9 cellular contexts compared by ENCODE assay signal in the genomic region with DNA sequence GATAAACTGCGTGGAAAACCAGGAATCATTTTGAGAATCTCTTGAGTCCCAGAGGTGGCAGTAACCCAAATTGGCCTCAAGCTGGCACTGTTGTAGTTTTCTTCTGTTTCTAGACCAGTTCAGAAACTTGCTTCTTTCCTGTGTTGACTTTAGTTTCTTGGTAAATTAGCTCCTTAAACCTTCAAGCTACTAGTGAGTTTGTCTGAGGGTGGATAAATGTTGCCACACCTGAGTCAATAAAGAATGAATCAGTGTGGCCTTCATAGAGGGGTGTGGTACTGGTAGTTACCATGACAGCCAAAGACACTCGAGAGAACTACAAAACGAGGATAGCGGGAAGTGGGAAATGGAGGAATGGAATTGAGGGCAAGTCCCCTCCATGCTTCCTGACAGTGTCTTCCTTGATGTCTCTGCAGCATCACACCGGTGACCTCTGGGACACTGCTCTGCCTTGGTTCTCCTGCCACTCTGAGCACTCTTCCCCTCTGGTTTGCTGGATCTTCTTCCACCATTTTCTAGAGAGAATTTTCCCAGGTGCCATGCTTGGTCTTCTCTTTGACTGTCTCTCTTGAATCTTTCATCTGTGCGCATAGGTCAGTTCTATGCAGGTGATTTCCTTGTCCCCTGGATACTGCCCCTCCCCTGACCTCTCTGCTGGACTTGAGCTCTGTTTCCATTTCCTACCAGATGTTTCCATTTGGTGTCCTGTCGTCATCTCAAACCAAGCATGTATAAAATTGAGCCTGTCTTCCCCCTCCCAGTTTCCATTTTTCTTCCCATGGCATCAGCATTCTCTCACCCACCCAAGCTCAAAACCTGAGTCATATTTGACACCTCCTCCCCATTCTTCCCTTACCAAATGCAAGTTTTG. TPM values are rescaled to one million over a fixed set of nuclear protein-coding genes. Genes with fewer than 3 reads are reported as not detected.
DNase-seq lines count a peak whose midpoint lies in the region; ATAC-seq, FAIRE-seq and TF ChIP-seq lines count a peak whose summit lies in the region.
"Had no signal": no experiment of that assay in that cellular context is flagged by ENCODE, and none has a peak within 500 bp of the region (broad histone marks: within the 10 kb centered on the region; RNA-seq: fewer than 3 reads in every experiment).

No MANE protein-coding gene starts in this region.

- H3K36me3 ChIP-seq in OCI-LY3 (replicated peaks; ENCODE audit: low read depth, low read length) = peaks cover 2% of the 10 kb centered on the region
- no peaks in the 10 kb centered on the region for H3K36me3 ChIP-seq in neural progenitor cell

- H3K4me2 ChIP-seq in OCI-LY3 (ENCODE audit: low read length) (peak overlapping the region; percentile 39), neural progenitor cell (no peak overlapping the region)

- H3K4me1 ChIP-seq in OCI-LY3 (ENCODE audit: low read length) (peaks cover 71% of the 10 kb centered on the region), neural progenitor cell (no peaks in the 10 kb centered on the region)

- no peak overlapping the region for H3K4me3 ChIP-seq in AG04450 (ENCODE audit: low read depth, low read length)
- 0 out of 2 replicates have a peak overlapping the region, but pooled peaks have one; percentile 4 for H3K4me3 ChIP-seq in OCI-LY3 (ENCODE audit: low read length)
- no peak overlapping the region for H3K4me3 ChIP-seq in dorsolateral prefrontal cortex
- H3K4me3 ChIP-seq in neural progenitor cell = no peak overlapping the region

- H3K9me3 ChIP-seq in AG04450 (ENCODE audit: control insufficient read depth, insufficient read depth, low read length) (no peaks in the 10 kb centered on the region; the same call in 1 of the 2 replicates), OCI-LY3 (ENCODE audit: insufficient read depth, low read length) (no peaks in the 10 kb centered on the region), neural progenitor cell (ENCODE audit: low read depth) (no peaks in the 10 kb centered on the region)

- H4K20me1 ChIP-seq in OCI-LY3 (ENCODE audit: insufficient read depth, low read length) (no peaks in the 10 kb centered on the region), neural progenitor cell (ENCODE audit: low read depth) (no peaks in the 10 kb centered on the region)

- no peak overlapping the region for H3K4me3 Mint-ChIP-seq in neural progenitor cell

- peaks cover 4% of the 10 kb centered on the region for H3K36me3 Mint-ChIP-seq in neural progenitor cell

- no peak overlapping the region for H2AFZ ChIP-seq in OCI-LY3 (ENCODE audit: low read depth, low read length)
- H2AFZ ChIP-seq in neural progenitor cell (replicated peaks) = no peak overlapping the region

- DNase-seq in AG04450 (ENCODE audit: low read depth, low spot score) (no peak), dorsolateral prefrontal cortex (peak in 1 of 10 donors; percentile 27), neural progenitor cell (ENCODE audit: low spot score) (peak; percentile 44), NCI-H1105 treated with DMSO at 0.1 percent for 48 hours (lab: John Stamatoyannopoulos, UW) (no peak), NCI-H1105 (lab: John Stamatoyannopoulos, UW) (no peak)
- DNase-seq: left cardiac atrium had no signal

- H3K27ac Mint-ChIP-seq in neural progenitor cell = no peak overlapping the region

- no peaks in the 10 kb centered on the region for H3K27me3 ChIP-seq in AG04450 (ENCODE audit: control insufficient read depth, insufficient read depth, low read length)
- H3K27me3 ChIP-seq in OCI-LY3 (ENCODE audit: low read depth, low read length) = no peaks in the 10 kb centered on the region
- H3K27me3 ChIP-seq in dorsolateral prefrontal cortex = no peaks in the 10 kb centered on the region
- no peaks in the 10 kb centered on the region for H3K27me3 ChIP-seq in neural progenitor cell

- H3K4me1 Mint-ChIP-seq in neural progenitor cell = peaks cover 10% of the 10 kb centered on the region

- H3K27me3 Mint-ChIP-seq in neural progenitor cell (ENCODE audit: insufficient read depth, low read depth) = peaks cover 2% of the 10 kb centered on the region

- POLR2A ChIA-PET in AG04450 (lab: Yijun Ruan, JAX) = interaction anchor here (0.6 to 1.9 kb wide), 5 partner anchors 9 to 292 kb away, joined by 3 to 11 read pairs (median 6); no protein-coding TSS in a partner anchor

- H3K27ac ChIP-seq in AG04450 (ENCODE audit: low read depth, low read length) (no peak overlapping the region), OCI-LY3 (ENCODE audit: low read length) (peak overlapping the region; percentile 36; the same call in 1 of the 2 replicates), dorsolateral prefrontal cortex (peak overlapping the region in 14 of 59 donors; percentile 17 to 66 (median 49)), neural progenitor cell (no peak overlapping the region)

- H3K79me2 ChIP-seq in OCI-LY3 (ENCODE audit: low read length) (no peaks in the 10 kb centered on the region), neural progenitor cell (ENCODE audit: low read depth) (no peaks in the 10 kb centered on the region)

- no peaks in the 10 kb centered on the region for H3F3A ChIP-seq in neural progenitor cell (ENCODE audit: low read depth)

- CTCF ChIA-PET in AG04450 (lab: Charles Lee) = interaction anchor here (0.6 to 5.0 kb wide), 15 partner anchors 8 to 159 kb away, joined by 3 to 120 read pairs (median 5); a partner anchor contains a TSS

- FAIRE-seq in G401.6 (lab: Jason Lieb, UNC) = peak; percentile 78

- H3K9ac ChIP-seq in OCI-LY3 (ENCODE audit: low read length) = peak overlapping the region; percentile 6; the same call in 1 of the 2 replicates
- H3K9ac ChIP-seq in neural progenitor cell = no peak overlapping the region

- no peak for ATAC-seq in GM18873 (IDR thresholded peaks at IDR 0.05; ENCODE audit: low FRiP score, unreplicated experiment)

- TF ChIP-seq CTCF in AG04450 (IDR thresholded peaks at IDR 0.05; ENCODE audit: low read depth, low read length) (peak; percentile 82), OCI-LY3 (IDR thresholded peaks at IDR 0.05; ENCODE audit: low read depth, low read length) (peak; percentile 99), dorsolateral prefrontal cortex (IDR thresholded peaks at IDR 0.05 in 54 of 56, conservative IDR thresholded peaks at IDR 0.05 in 2 of 56; ENCODE audit: low read depth in 1 of 56, partially characterized antibody in 56 of 56) (peak in 49 of 56 donors; percentile 9 to 59 (median 41)), neural progenitor cell (IDR thresholded peaks at IDR 0.05) (peak; percentile 72)

- peaks cover 3% of the 10 kb centered on the region for H3K9me3 Mint-ChIP-seq in neural progenitor cell

- intact Hi-C loops in dorsolateral prefrontal cortex (cut with DNase I) = no loop called here

RNA-seq across cellular contexts. Expression of a gene that starts 7.2 kb away (rescaled TPM):
- 45.9 and 70.6 TPM in 2 replicates for polyA plus RNA-seq in AG04450 (2011; rRNA removed)
- polyA minus RNA-seq in AG04450 (2011; rRNA and poly(A)+ RNA removed) = 8.0 and 12.0 TPM in 2 replicates
- total RNA-seq in dorsolateral prefrontal cortex (10 to 100 TPM; 11.4 to 49.5 (median 26.7) TPM), neural progenitor cell (ENCODE audit: low replicate concordance) (1.1 and 17.8 TPM in 2 replicates)

RNA-seq across cellular contexts. Expression of a gene that starts 27.2 kb away (rescaled TPM):
- polyA plus RNA-seq in AG04450 (2011; rRNA removed) = 11.4 and 12.4 TPM in 2 replicates
- 9.3 and 15.0 TPM in 2 replicates for polyA minus RNA-seq in AG04450 (2011; rRNA and poly(A)+ RNA removed)
- total RNA-seq in dorsolateral prefrontal cortex = 1 to 10 TPM in 8 of 120 experiments, under 1 TPM in 50, not detected in 62; 0.23 to 2.5 (median 0.50) TPM
- total RNA-seq in neural progenitor cell (ENCODE audit: low replicate concordance) = 2.0 and 3.7 TPM in 2 replicates

RNA-seq across cellular contexts. Expression of a gene that starts 42.9 kb away (rescaled TPM):
- 16.5 and 20.0 TPM in 2 replicates for polyA plus RNA-seq in AG04450 (2011; rRNA removed)
- polyA minus RNA-seq in AG04450 (2011; rRNA and poly(A)+ RNA removed) = 12.1 and 14.3 TPM in 2 replicates
- 10 to 100 TPM; 15.0 to 46.9 (median 26.2) TPM for total RNA-seq in dorsolateral prefrontal cortex
- 1.4 and 7.1 TPM in 2 replicates for total RNA-seq in neural progenitor cell (ENCODE audit: low replicate concordance)

RNA-seq across cellular contexts. Expression of a gene that starts 45.6 kb away (rescaled TPM):
- 3.2 and 4.1 TPM in 2 replicates for polyA plus RNA-seq in AG04450 (2011; rRNA removed)
- polyA minus RNA-seq in AG04450 (2011; rRNA and poly(A)+ RNA removed) = 2.1 and 3.3 TPM in 2 replicates
- total RNA-seq in dorsolateral prefrontal cortex = 10 to 100 TPM; 15.9 to 52.4 (median 26.4) TPM
- total RNA-seq in neural progenitor cell (ENCODE audit: low replicate concordance) = 10.4 and 37.5 TPM in 2 replicates

RNA-seq across cellular contexts. Expression of a gene that starts 55.5 kb away (rescaled TPM):
- polyA plus RNA-seq in AG04450 (2011; rRNA removed) = 116 and 140 TPM in 2 replicates
- 107 and 146 TPM in 2 replicates for polyA minus RNA-seq in AG04450 (2011; rRNA and poly(A)+ RNA removed)
- total RNA-seq in dorsolateral prefrontal cortex (10 to 100 TPM; 47.4 to 86.5 (median 66.9) TPM), neural progenitor cell (ENCODE audit: low replicate concordance) (102 and 189 TPM in 2 replicates)

Comparison
In these comparisons a context has a peak if more than half of its experiments do, and no peak if none do; other contexts are left out.
1. CTCF ChIP-seq: peak in every context shown above with its lines; median percentile 99 in OCI-LY3; 82 in AG04450; 72 in neural progenitor cell; 41 in dorsolateral prefrontal cortex.